1 cellular context compared by ENCODE assay signal in the genomic region with DNA sequence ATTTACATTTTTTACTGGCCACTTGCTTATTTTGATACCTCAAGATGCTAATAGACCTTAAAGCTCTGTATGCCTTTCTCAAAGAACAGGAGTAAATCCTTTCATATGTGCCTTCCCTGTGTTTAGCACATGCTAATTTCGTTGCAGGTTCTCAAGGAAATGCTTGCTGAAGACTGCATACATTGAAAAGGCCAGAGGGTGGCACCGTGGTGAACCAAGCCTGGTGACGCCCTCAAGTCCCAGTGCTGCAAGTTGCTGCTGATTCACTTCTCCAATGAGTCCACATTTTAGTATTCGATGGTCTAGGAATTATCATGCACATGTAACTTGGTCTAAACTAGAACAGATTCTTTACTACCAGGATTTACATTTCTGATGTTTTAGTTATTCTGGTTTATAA.
TF ChIP-seq lines count a peak whose summit lies in the region.

No MANE protein-coding gene starts in this region.

TF ChIP-seq in GM12878, 131 proteins besides CTCF, POLR2A, EP300 and RAD21 (continued from another document):
- TF ChIP-seq E4F1 (IDR thresholded peaks at IDR 0.05; ENCODE audit: borderline replicate concordance, partially characterized antibody) (no peak), NFIC (IDR thresholded peaks at IDR 0.05; ENCODE audit: low read depth, low read length) (no peak), CREB1 (IDR thresholded peaks at IDR 0.05; ENCODE audit: low read depth) (no peak)
TF ChIP-seq in GM12878: peak in this region for 0.
